In the genomic region with DNA sequence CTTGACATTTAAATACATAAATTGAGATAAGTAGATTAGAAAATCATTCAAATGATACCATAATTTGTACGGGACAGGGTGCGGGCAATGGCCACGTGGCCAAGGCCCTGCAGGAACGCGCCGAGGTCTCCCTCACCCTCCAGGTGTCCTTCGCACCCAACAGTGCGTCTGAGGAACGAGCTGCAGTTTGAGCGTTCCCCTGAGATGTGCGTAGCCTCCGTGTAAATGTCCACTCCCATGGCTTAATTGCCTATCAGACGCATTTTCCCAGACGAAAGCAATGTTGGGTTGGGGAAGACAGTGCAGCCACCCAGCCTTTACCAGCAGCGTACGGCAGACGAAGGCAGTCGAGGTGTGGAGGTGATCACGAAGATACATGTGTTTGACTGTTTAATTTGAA, we compare ENCODE assay signal across 34 cellular contexts. TPM values are rescaled to one million over a fixed set of nuclear protein-coding genes. Genes with fewer than 3 reads are reported as not detected.
A peak's percentile ranks its signal among the peaks of the same experiment; 100 is the strongest.
DNase-seq lines count a peak whose midpoint lies in the region; ATAC-seq, FAIRE-seq and TF ChIP-seq lines count a peak whose summit lies in the region.
"Had no signal": no experiment of that assay in that cellular context is flagged by ENCODE, and none has a peak within 500 bp of the region (broad histone marks: within the 10 kb centered on the region; RNA-seq: fewer than 3 reads in every experiment).

No MANE protein-coding gene starts in this region.

- no peak for TF ChIP-seq CTCF in HepG2 (CRISPR knock-in tag; IDR thresholded peaks at IDR 0.05)

- H3K27ac ChIP-seq in angular gyrus (ENCODE audit: low read depth, low read length) (peak overlapping the region; percentile 31), HepG2 (ENCODE audit: extremely low read length, insufficient read depth, low read length) (no peak overlapping the region)
- H3K27ac ChIP-seq: colonic mucosa, esophagus muscularis mucosa, pancreas, RWPE1, uterus had no signal

- POLR2A ChIA-PET in HepG2 (lab: Yijun Ruan, JAX), result interaction anchor here (1.4 kb wide), 1 partner anchor 12 kb away, joined by 3 read pairs; no protein-coding TSS in a partner anchor

- peaks cover 10% of the 10 kb centered on the region; the same call in 1 of the 2 replicates for H3K4me1 ChIP-seq in HepG2 (ENCODE audit: insufficient read depth, low read length)
- H3K4me1 ChIP-seq: colonic mucosa, pancreas had no signal

- no peaks in the 10 kb centered on the region for H3K27me3 ChIP-seq in HepG2 (ENCODE audit: control insufficient read depth in 1 of 2, insufficient read depth in 2 of 2, low read length in 2 of 2)
- H3K27me3 ChIP-seq: colonic mucosa, esophagus muscularis mucosa, pancreas, uterus had no signal

- no peak for TF ChIP-seq EP300 in HepG2 (IDR thresholded peaks at IDR 0.05; ENCODE audit: low read depth in 2 of 2, low read length in 2 of 2)
- no peak for TF ChIP-seq EP300 in HepG2 (CRISPR knock-in tag; IDR thresholded peaks at IDR 0.05; ENCODE audit: borderline replicate concordance)

- no peak overlapping the region for H3K9ac ChIP-seq in HepG2 (ENCODE audit: insufficient read depth, low read depth, low read length)

- CTCF ChIA-PET in HepG2 (lab: Yijun Ruan, JAX; ENCODE audit: low intra/inter-chr PET ratio, low total read pairs), result no interaction called here

- 97% methylated on average over 19 of the region's 19 CpGs for whole genome bisulfite sequencing in HepG2 (ENCODE audit: low lambda C conversion rate)

- no peak for DNase-seq in activated T-cell treated with anti-CD3 and anti-CD28 coated beads, Interleukin-2, amount 50 U/mL, for 24 hours
- no peak for DNase-seq in activated T-cell treated with anti-CD3 and anti-CD28 coated beads, Interleukin-2, amount 50 U/mL, for 48 hours
- DNase-seq in GM12892 (ENCODE audit: insufficient read length) (no peak), HepG2 (ENCODE audit: low spot score) (no peak), cerebellum (ENCODE audit: low spot score) (no peak), DMS79 treated with DMSO at 0.1 percent for 48 hours (lab: John Stamatoyannopoulos, UW) (no peak)
- no peak for DNase-seq in activated naive CD8-positive, alpha-beta T cell treated with anti-CD3 and anti-CD28 coated beads, Interleukin-2, amount 50 U/mL, for 24 hours
- DNase-seq: activated CD4-positive, alpha-beta T cell treated with anti-CD3 and anti-CD28 coated beads, Interleukin-2, amount 50 U/mL, for 48 hours; activated CD8-positive, alpha-beta memory T cell treated with anti-CD3 and anti-CD28 coated beads, Interleukin-2, amount 50 U/mL, for 4 hours; Calu3; colonic mucosa; DMS79; effector memory CD4-positive, alpha-beta T cell; GDM1; KG1; mammary epithelial cell; NCI-H1092 treated with DMSO at 0.1 percent for 48 hours; NCI-H1694 treated with DMSO at 0.1 percent for 48 hours; nephron progenitor cell; retina; small intestine; stimulated activated naive CD8-positive, alpha-beta T cell treated with anti-CD3 and anti-CD28 coated beads, Interleukin-15, amount 100 ng/mL, for 72 hours; T-helper 17 cell; uterus had no signal

- ATAC-seq in HepG2, result no peak
- ATAC-seq in activated naive CD8-positive, alpha-beta T cell treated with anti-CD3 and anti-CD28 coated beads, Interleukin-2, amount 50 U/mL, for 24 hours, result no peak
- ATAC-seq: activated naive CD4-positive, alpha-beta T cell treated with anti-CD3 and anti-CD28 coated beads, Interleukin-2, amount 50 U/mL, for 72 hours; pancreas; stimulated activated naive CD8-positive, alpha-beta T cell treated with anti-CD3 and anti-CD28 coated beads, Interleukin-15, amount 100 ng/mL, for 72 hours; T-helper 17 cell had no signal

- peak; percentile 12; the same call in 1 of the 2 replicates for TF ChIP-seq POLR2A in GM12892 (IDR thresholded peaks at IDR 0.05; ENCODE audit: low read depth, low read length)
- no peak for TF ChIP-seq POLR2A in HepG2 (IDR thresholded peaks at IDR 0.05; ENCODE audit: insufficient read depth in 1 of 2, low read depth in 2 of 2, low read length in 2 of 2)

- no peaks in the 10 kb centered on the region for H3K9me3 Mint-ChIP-seq in activated T-cell treated with anti-CD3 and anti-CD28 coated beads, Interleukin-2, amount 50 U/mL, for 24 hours
- no peaks in the 10 kb centered on the region for H3K9me3 Mint-ChIP-seq in activated naive CD8-positive, alpha-beta T cell treated with anti-CD3 and anti-CD28 coated beads, Interleukin-2, amount 50 U/mL, for 24 hours
- H3K9me3 Mint-ChIP-seq: activated naive CD4-positive, alpha-beta T cell treated with anti-CD3 and anti-CD28 coated beads, Interleukin-2, amount 50 U/mL, for 72 hours; activated T-helper 2 cell treated with anti-CD3 and anti-CD28 coated beads, Interferon-gamma antibody, Interleukin-2, Interleukin-4, amounts not matched to agents 10 μg/mL and 5 μg/mL and 100 μg/mL, durations not matched to agents 14 hours and 24 hours and 36 hours; stimulated activated naive CD8-positive, alpha-beta T cell treated with anti-CD3 and anti-CD28 coated beads, Interleukin-15, amount 100 ng/mL, for 72 hours had no signal

- H4K20me1 ChIP-seq in HepG2 (ENCODE audit: insufficient read depth, low read length), result peaks cover 37% of the 10 kb centered on the region

- H3K9me3 ChIP-seq in HepG2 (ENCODE audit: low read length), result no peaks in the 10 kb centered on the region
- H3K9me3 ChIP-seq: colonic mucosa, uterus had no signal

- intact Hi-C loops in HepG2 (cut with micrococcal nuclease; ENCODE audit: unreplicated experiment), result no loop called here

- H2AFZ ChIP-seq in HepG2 (ENCODE audit: low read length), result no peak overlapping the region

- H3K27ac Mint-ChIP-seq in activated T-cell treated with anti-CD3 and anti-CD28 coated beads, Interleukin-2, amount 50 U/mL, for 24 hours, result peak overlapping the region; percentile 47
- no peak overlapping the region for H3K27ac Mint-ChIP-seq in activated naive CD8-positive, alpha-beta T cell treated with anti-CD3 and anti-CD28 coated beads, Interleukin-2, amount 50 U/mL, for 24 hours
- H3K27ac Mint-ChIP-seq: activated naive CD4-positive, alpha-beta T cell treated with anti-CD3 and anti-CD28 coated beads, Interleukin-2, amount 50 U/mL, for 72 hours; activated T-helper 2 cell treated with anti-CD3 and anti-CD28 coated beads, Interferon-gamma antibody, Interleukin-2, Interleukin-4, amounts not matched to agents 10 μg/mL and 5 μg/mL and 100 μg/mL, durations not matched to agents 14 hours and 24 hours and 36 hours; nephron progenitor cell; stimulated activated naive CD8-positive, alpha-beta T cell treated with anti-CD3 and anti-CD28 coated beads, Interleukin-15, amount 100 ng/mL, for 72 hours; T-helper 17 cell had no signal

- TF ChIP-seq RAD21 in HepG2 (CRISPR knock-in tag; IDR thresholded peaks at IDR 0.05), result no peak

- H3K4me3 ChIP-seq in HepG2 (replicated peaks in 1 of 3; ENCODE audit: insufficient read depth in 1 of 3, low read depth in 2 of 3, low read length in 3 of 3), result no peak overlapping the region
- H3K4me3 ChIP-seq: colonic mucosa, esophagus muscularis mucosa, pancreas, uterus had no signal

- TSS peak; percentile 29 for BruUV-seq in HepG2 (replicated peaks; lab: Mats Ljungman, UMichigan)

- H3K36me3 ChIP-seq in HepG2 (replicated peaks in 1 of 2; ENCODE audit: control insufficient read depth in 1 of 2, insufficient read depth in 2 of 2, low read length in 2 of 2), result peaks cover 13 to 58% of the 10 kb centered on the region in 2 experiments
- H3K36me3 ChIP-seq: colonic mucosa, uterus had no signal

- H3K79me2 ChIP-seq in HepG2 (ENCODE audit: insufficient read depth, low read length), result peaks cover 36% of the 10 kb centered on the region

- in situ Hi-C loops in HepG2 (cut with HindIII; ENCODE audit: extremely low pct_ligation_motif_present, low pct_unique_long_range_greater_than_20kb), result no loop called here

- FAIRE-seq in GM12892 (lab: Jason Lieb, UNC) (no peak), HepG2 (lab: Jason Lieb, UNC) (no peak)
- FAIRE-seq: A204.1, bronchial epithelial cell, HTR-8/SVneo, pancreas, small intestine, TTC549 had no signal

- no peak overlapping the region for H3K4me2 ChIP-seq in HepG2 (ENCODE audit: low read depth, low read length)

- no peaks in the 10 kb centered on the region for H3K27me3 Mint-ChIP-seq in activated T-cell treated with anti-CD3 and anti-CD28 coated beads, Interleukin-2, amount 50 U/mL, for 24 hours
- H3K27me3 Mint-ChIP-seq in activated naive CD8-positive, alpha-beta T cell treated with anti-CD3 and anti-CD28 coated beads, Interleukin-2, amount 50 U/mL, for 24 hours, result no peaks in the 10 kb centered on the region
- H3K27me3 Mint-ChIP-seq: stimulated activated naive CD8-positive, alpha-beta T cell treated with anti-CD3 and anti-CD28 coated beads, Interleukin-15, amount 100 ng/mL, for 72 hours; T-helper 17 cell had no signal

- H3K36me3 Mint-ChIP-seq in activated T-cell treated with anti-CD3 and anti-CD28 coated beads, Interleukin-2, amount 50 U/mL, for 24 hours (ENCODE audit: low read depth), result peaks cover 83% of the 10 kb centered on the region
- peaks cover 34% of the 10 kb centered on the region for H3K36me3 Mint-ChIP-seq in activated naive CD8-positive, alpha-beta T cell treated with anti-CD3 and anti-CD28 coated beads, Interleukin-2, amount 50 U/mL, for 24 hours (ENCODE audit: low read depth)

- H3K4me1 Mint-ChIP-seq in activated T-cell treated with anti-CD3 and anti-CD28 coated beads, Interleukin-2, amount 50 U/mL, for 24 hours (ENCODE audit: low read depth), result peaks cover 47% of the 10 kb centered on the region
- peaks cover 21% of the 10 kb centered on the region for H3K4me1 Mint-ChIP-seq in activated naive CD8-positive, alpha-beta T cell treated with anti-CD3 and anti-CD28 coated beads, Interleukin-2, amount 50 U/mL, for 24 hours

- no peak overlapping the region for H3K4me3 Mint-ChIP-seq in activated T-cell treated with anti-CD3 and anti-CD28 coated beads, Interleukin-2, amount 50 U/mL, for 24 hours
- H3K4me3 Mint-ChIP-seq in activated naive CD8-positive, alpha-beta T cell treated with anti-CD3 and anti-CD28 coated beads, Interleukin-2, amount 50 U/mL, for 24 hours, result no peak overlapping the region
- H3K4me3 Mint-ChIP-seq: nephron progenitor cell; stimulated activated naive CD8-positive, alpha-beta T cell treated with anti-CD3 and anti-CD28 coated beads, Interleukin-15, amount 100 ng/mL, for 72 hours; T-helper 17 cell had no signal

RNA-seq across cellular contexts. Expression of a gene that starts 56.4 kb away (rescaled TPM):
- not detected for polyA plus RNA-seq in GM12892 (2012; ENCODE audit: missing spikeins)
- total RNA-seq in HepG2 (2016; rRNA removed; fragmentation: Illumina TruSeq; extraction: Trizol) (0.18 and 0.36 TPM in 2 replicates), cerebellum (3.4 TPM)
- 0.30 TPM in 1 of 2 replicates, not detected in the other for total RNA-seq in HepG2 (2016; cell fraction: cytosol; rRNA removed; fragmentation: Illumina TruSeq; extraction: Trizol; ENCODE audit: low read depth)
- 0.16 and 0.24 TPM in 2 replicates for total RNA-seq in HepG2 (2016; cell fraction: insoluble cytoplasmic fraction; rRNA removed; fragmentation: Illumina TruSeq; extraction: Trizol)
- total RNA-seq in HepG2 (2016; cell fraction: membrane; rRNA removed; fragmentation: Illumina TruSeq; extraction: Trizol), result 0.37 and 0.48 TPM in 2 replicates
- not detected in 2 replicates for total RNA-seq in HepG2 (2016; cell fraction: nucleus; rRNA removed; fragmentation: Illumina TruSeq; extraction: Trizol)
- 0.18 and 0.57 TPM in 2 replicates for polyA plus RNA-seq in HepG2 (2011; rRNA removed)
- polyA plus RNA-seq in HepG2 (2011; cell fraction: cytosol; rRNA removed), result 0.08 and 0.18 TPM in 2 replicates
- polyA plus RNA-seq in HepG2 (2011; cell fraction: nucleus; rRNA removed), result 0.58 and 0.95 TPM in 2 replicates
- 0.87 and 3.8 TPM in 2 replicates for polyA plus RNA-seq in HepG2 (2012)
- 0.68 and 0.69 TPM in 2 replicates for polyA plus RNA-seq in HepG2 (2016; cell fraction: cytosol; fragmentation: Illumina TruSeq; extraction: Trizol; ENCODE audit: low read depth)
- 0.49 and 0.90 TPM in 2 replicates for polyA plus RNA-seq in HepG2 (2016; cell fraction: insoluble cytoplasmic fraction; fragmentation: Illumina TruSeq; extraction: Trizol; ENCODE audit: low read depth)
- 0.89 and 1.3 TPM in 2 replicates for polyA plus RNA-seq in HepG2 (2016; cell fraction: membrane; fragmentation: Illumina TruSeq; extraction: Trizol; ENCODE audit: low read depth)
- 0.38 and 0.60 TPM in 2 replicates for polyA plus RNA-seq in HepG2 (2016; cell fraction: nucleus; fragmentation: Illumina TruSeq; extraction: Trizol; ENCODE audit: insufficient read depth, low read depth)
- polyA minus RNA-seq in HepG2 (2011; rRNA and poly(A)+ RNA removed; ENCODE audit: low replicate concordance), result 0.12 and 0.68 TPM in 2 replicates
- 0.30 TPM in 1 of 2 replicates, not detected in the other for polyA minus RNA-seq in HepG2 (2011; cell fraction: cytosol; rRNA and poly(A)+ RNA removed)
- polyA minus RNA-seq in HepG2 (2011; cell fraction: nucleus; rRNA and poly(A)+ RNA removed), result 0.25 TPM in 1 of 2 replicates, not detected in the other
- total RNA-seq: bronchial epithelial cell had no signal
